11 cellular contexts compared by ENCODE assay signal in the genomic region with DNA sequence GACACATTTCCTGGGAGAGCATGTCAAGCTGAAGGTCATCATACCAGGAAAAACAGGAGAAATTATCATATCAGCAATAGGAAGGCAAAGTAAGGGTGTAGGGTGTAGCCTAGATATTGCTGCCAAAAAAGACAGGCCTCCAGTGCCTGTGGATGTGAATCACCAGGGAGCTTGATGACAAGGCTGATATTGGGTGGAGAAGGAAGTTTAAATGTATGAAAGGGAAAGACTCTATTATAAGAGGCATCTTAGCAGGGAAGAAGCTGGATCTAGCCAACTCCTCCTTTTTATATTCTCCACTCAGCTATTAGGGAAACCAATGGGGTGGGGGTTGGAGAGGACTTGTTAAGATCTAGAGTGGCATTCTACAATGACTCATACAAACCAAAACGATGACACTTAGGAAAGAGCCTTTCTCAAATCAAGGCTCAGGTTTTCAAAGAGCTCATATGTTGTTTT. TPM values are rescaled to one million over a fixed set of nuclear protein-coding genes. Genes with fewer than 3 reads are reported as not detected.
A peak's percentile ranks its signal among the peaks of the same experiment; 100 is the strongest.
DNase-seq lines count a peak whose midpoint lies in the region; ATAC-seq and TF ChIP-seq lines count a peak whose summit lies in the region.
"Had no signal": no experiment of that assay in that cellular context is flagged by ENCODE, and none has a peak within 500 bp of the region (broad histone marks: within the 10 kb centered on the region; RNA-seq: fewer than 3 reads in every experiment).

No MANE protein-coding gene starts in this region.

- DNase-seq in NCI-H2196 (lab: John Stamatoyannopoulos, UW; ENCODE audit: unreplicated experiment) = peak; percentile 6
- no peak for DNase-seq in NCI-H2196 treated with DMSO at 0.1 percent for 48 hours (lab: John Stamatoyannopoulos, UW; ENCODE audit: unreplicated experiment)
- DNase-seq in NCI-H226 = peak; percentile 80
- DNase-seq in dedifferentiated amniotic fluid mesenchymal stem cell (ENCODE audit: extremely low spot score) = peak; percentile 85
- peak; percentile 30 for DNase-seq in renal cortical epithelial cell (ENCODE audit: low read depth)
- no peak for DNase-seq in DMS114 treated with DMSO at 0.1 percent for 48 hours (lab: John Stamatoyannopoulos, UW; ENCODE audit: unreplicated experiment)
- no peak for DNase-seq in GM10248 (ENCODE audit: extremely low spot score)
- DNase-seq: Karpas-422, thyroid gland had no signal

- CTCF ChIA-PET in GM10248 (lab: Yijun Ruan, JAX) = interaction anchor here (0.9 to 2.4 kb wide), 5 partner anchors 10 to 77 kb away, joined by 3 to 5 read pairs (median 4); no protein-coding TSS in a partner anchor

- TF ChIP-seq CTCF in GM10248 (IDR thresholded peaks at IDR 0.05; ENCODE audit: control extremely low read depth, extremely low read depth, low read depth, missing control alignments) = no peak

- POLR2A ChIA-PET in GM10248 (lab: Yijun Ruan, JAX) = no interaction called here

- ATAC-seq in HG02981 (IDR thresholded peaks at IDR 0.05; ENCODE audit: unreplicated experiment) = no peak

RNA-seq across cellular contexts. Expression of gene TXNDC8, which starts 13.4 kb away (rescaled TPM):
- not detected in 2 replicates for total RNA-seq in renal cortical epithelial cell
- total RNA-seq: liver, thyroid gland had no signal

Comparison
In these comparisons a context has a peak if more than half of its experiments do, and no peak if none do; other contexts are left out.
1. DNase-seq: peak in NCI-H2196 (single experiment), NCI-H226 (single experiment), dedifferentiated amniotic fluid mesenchymal stem cell (single experiment) and renal cortical epithelial cell (single experiment); none in NCI-H2196 treated with DMSO at 0.1 percent for 48 hours (single experiment), DMS114 treated with DMSO at 0.1 percent for 48 hours (single experiment) and GM10248 (single experiment).